ENCODE assay signal across 26 cellular contexts in genomic region chr3:85862893-85863455, GRCh38.
"Had no signal": no experiment of that assay in that cellular context is flagged by ENCODE, and none has a peak within 500 bp of the region (broad histone marks: within the 10 kb centered on the region; RNA-seq: fewer than 3 reads in every experiment).

No MANE protein-coding gene starts in this region.

- H3K4me3 ChIP-seq: hepatocyte, left ventricle myocardium inferior, lung, mucosa of descending colon, pancreas, prostate gland, sigmoid colon, spleen, suprapubic skin, thoracic aorta, tibial artery, upper lobe of right lung had no signal

- H3K27ac ChIP-seq: hepatocyte, left ventricle myocardium inferior, pancreas, prostate gland, sigmoid colon, spleen, suprapubic skin, thoracic aorta, tibial artery, upper lobe of right lung had no signal

- H3K36me3 ChIP-seq: left ventricle myocardium inferior, pancreas, prostate gland, sigmoid colon, spleen, suprapubic skin, thoracic aorta, tibial artery, upper lobe of right lung had no signal

- H2AFZ ChIP-seq: hepatocyte had no signal

- FAIRE-seq: islet of Langerhans, pancreas, small intestine, urothelium cell line had no signal

- DNase-seq: left ventricle myocardium inferior; midbrain; mucosa of descending colon; naive thymus-derived CD4-positive, alpha-beta T cell; nucleus accumbens; pancreas; posterior cingulate gyrus; retina; right cardiac atrium; sigmoid colon; small intestine; spleen; stimulated activated CD4-positive, alpha-beta T cell treated with anti-CD3 and anti-CD28 coated beads, Interleukin-4, amount 100 ng/mL, for 24 hours; stimulated activated naive CD4-positive, alpha-beta T cell; tibial artery; trophoblast cell; upper lobe of right lung had no signal

- H3K9me3 ChIP-seq: left ventricle myocardium inferior, mucosa of descending colon, pancreas, prostate gland, sigmoid colon, spleen, suprapubic skin, thoracic aorta, tibial artery, upper lobe of right lung had no signal

- ATAC-seq: mucosa of descending colon; naive thymus-derived CD4-positive, alpha-beta T cell; natural killer cell treated with Interleukin-12 subunit alpha and Interleukin-12 subunit beta and Interleukin-15 and Interleukin-18, amount 100 ng/mL, for 72 hours; pancreas; right cardiac atrium; stimulated activated effector memory CD8-positive, alpha-beta T cell treated with anti-CD3 and anti-CD28 coated beads, Interleukin-12 subunit alpha, Interleukin-12 subunit beta, amount 100 ng/mL, for 72 hours; upper lobe of right lung had no signal

- H3K27me3 ChIP-seq: hepatocyte, pancreas, sigmoid colon, spleen, suprapubic skin, tibial artery, upper lobe of right lung had no signal

- H3K4me1 ChIP-seq: left ventricle myocardium inferior, pancreas, prostate gland, spleen, suprapubic skin, tibial artery, upper lobe of right lung had no signal

- H3K4me2 ChIP-seq: hepatocyte had no signal

- H3K79me2 ChIP-seq: hepatocyte had no signal
